15 cellular contexts compared by ENCODE assay signal in the genomic region with DNA sequence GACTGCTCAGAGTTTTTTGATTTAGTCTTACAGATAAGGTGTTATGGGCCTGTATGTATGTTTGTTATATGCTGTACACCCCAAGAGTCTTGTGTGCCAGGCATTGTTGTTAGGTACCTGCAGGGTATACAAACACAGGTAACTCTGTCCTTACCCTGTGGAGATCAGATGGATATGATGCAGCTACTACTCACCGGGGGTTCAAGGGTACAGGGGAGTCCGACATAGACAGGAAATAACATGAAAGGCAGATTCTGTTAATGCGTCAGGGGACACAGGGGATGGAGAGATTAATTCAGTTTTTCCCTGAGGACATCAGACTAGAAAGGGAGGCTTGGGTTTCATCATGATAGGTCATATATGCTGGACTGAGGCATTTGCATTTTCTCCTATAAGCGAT. TPM values are rescaled to one million over a fixed set of nuclear protein-coding genes. Genes with fewer than 3 reads are reported as not detected.
A peak's percentile ranks its signal among the peaks of the same experiment; 100 is the strongest.
DNase-seq lines count a peak whose midpoint lies in the region; ATAC-seq and TF ChIP-seq lines count a peak whose summit lies in the region.
"Had no signal": no experiment of that assay in that cellular context is flagged by ENCODE, and none has a peak within 500 bp of the region (broad histone marks: within the 10 kb centered on the region; RNA-seq: fewer than 3 reads in every experiment).

No MANE protein-coding gene starts in this region.

- WGBS in smooth muscle cell (ENCODE audit: low lambda C conversion rate): 98% methylated on average over 4 of the region's 4 CpGs

- no peaks in the 10 kb centered on the region for H3K27me3 ChIP-seq in smooth muscle cell (ENCODE audit: low read depth)
- H3K27me3 ChIP-seq: pancreas, spleen had no signal

- peaks cover 36% of the 10 kb centered on the region for H3K79me2 ChIP-seq in smooth muscle cell (ENCODE audit: low read depth)

- no peak overlapping the region for H2AFZ ChIP-seq in smooth muscle cell (ENCODE audit: low read depth)

- no peak overlapping the region for H3K4me3 ChIP-seq in smooth muscle cell
- H3K4me3 ChIP-seq: K562, pancreas, spleen had no signal

- peak overlapping the region; percentile 54 for H3K27ac ChIP-seq in smooth muscle cell (ENCODE audit: low read depth)
- H3K27ac ChIP-seq: pancreas had no signal

- peak overlapping the region; percentile 8 for H3K9ac ChIP-seq in smooth muscle cell (ENCODE audit: low read depth)

- H3K9me3 ChIP-seq in smooth muscle cell (replicated peaks; ENCODE audit: low read depth): no peaks in the 10 kb centered on the region
- H3K9me3 ChIP-seq: pancreas, spleen had no signal

- peaks cover 54% of the 10 kb centered on the region for H4K20me1 ChIP-seq in smooth muscle cell (ENCODE audit: low read depth)

- POLR2A ChIA-PET in activated CD4-positive, alpha-beta memory T cell treated with anti-CD3 and anti-CD28 coated beads for 36 hours (lab: Charles Lee): interaction anchor here (0.6 to 1.0 kb wide), 2 partner anchors 31 to 186 kb away, joined by 5 to 8 read pairs; a partner anchor contains a TSS
- POLR2A ChIA-PET in activated CD4-positive, alpha-beta memory T cell treated with anti-CD3 and anti-CD28 coated beads, Interleukin-2, amount 10 ng/mL, durations not matched to agents 7 days and 5 days (lab: Charles Lee): no interaction called here
- POLR2A ChIA-PET in T-cell (lab: Charles Lee): no interaction called here

- H3K36me3 Mint-ChIP-seq in activated CD4-positive, alpha-beta memory T cell treated with anti-CD3 and anti-CD28 coated beads for 36 hours: peaks cover 2% of the 10 kb centered on the region
- H3K36me3 Mint-ChIP-seq in activated CD4-positive, alpha-beta memory T cell treated with anti-CD3 and anti-CD28 coated beads, Interleukin-2, amount 10 ng/mL, durations not matched to agents 7 days and 5 days (ENCODE audit: low read depth): peaks cover 28% of the 10 kb centered on the region
- peaks cover 8% of the 10 kb centered on the region for H3K36me3 Mint-ChIP-seq in T-cell
- H3K36me3 Mint-ChIP-seq in central memory CD8-positive, alpha-beta T cell (ENCODE audit: insufficient read depth): peaks cover 4% of the 10 kb centered on the region

- no peaks in the 10 kb centered on the region for H3K27me3 Mint-ChIP-seq in activated CD4-positive, alpha-beta memory T cell treated with anti-CD3 and anti-CD28 coated beads for 36 hours
- no peaks in the 10 kb centered on the region for H3K27me3 Mint-ChIP-seq in activated CD4-positive, alpha-beta memory T cell treated with anti-CD3 and anti-CD28 coated beads, Interleukin-2, amount 10 ng/mL, durations not matched to agents 7 days and 5 days
- no peaks in the 10 kb centered on the region for H3K27me3 Mint-ChIP-seq in T-cell
- no peaks in the 10 kb centered on the region for H3K27me3 Mint-ChIP-seq in central memory CD8-positive, alpha-beta T cell

- no peak for TF ChIP-seq CTCF in smooth muscle cell (IDR thresholded peaks at IDR 0.05; ENCODE audit: borderline replicate concordance, insufficient read depth, poor library complexity, severe bottlenecking)

- peak overlapping the region; percentile 59 for H3K27ac Mint-ChIP-seq in activated CD4-positive, alpha-beta memory T cell treated with anti-CD3 and anti-CD28 coated beads for 36 hours
- no peak overlapping the region for H3K27ac Mint-ChIP-seq in activated CD4-positive, alpha-beta memory T cell treated with anti-CD3 and anti-CD28 coated beads, Interleukin-2, amount 10 ng/mL, durations not matched to agents 7 days and 5 days
- H3K27ac Mint-ChIP-seq in T-cell: peak overlapping the region; percentile 89 to 96
- peak overlapping the region; percentile 74 for H3K27ac Mint-ChIP-seq in central memory CD8-positive, alpha-beta T cell (ENCODE audit: low read depth)

- no peak overlapping the region for H3K4me3 Mint-ChIP-seq in activated CD4-positive, alpha-beta memory T cell treated with anti-CD3 and anti-CD28 coated beads for 36 hours
- no peak overlapping the region for H3K4me3 Mint-ChIP-seq in activated CD4-positive, alpha-beta memory T cell treated with anti-CD3 and anti-CD28 coated beads, Interleukin-2, amount 10 ng/mL, durations not matched to agents 7 days and 5 days
- no peak overlapping the region for H3K4me3 Mint-ChIP-seq in T-cell
- H3K4me3 Mint-ChIP-seq in central memory CD8-positive, alpha-beta T cell: peak overlapping the region; percentile 19

- no peaks in the 10 kb centered on the region for H3K9me3 Mint-ChIP-seq in activated CD4-positive, alpha-beta memory T cell treated with anti-CD3 and anti-CD28 coated beads for 36 hours
- no peaks in the 10 kb centered on the region for H3K9me3 Mint-ChIP-seq in activated CD4-positive, alpha-beta memory T cell treated with anti-CD3 and anti-CD28 coated beads, Interleukin-2, amount 10 ng/mL, durations not matched to agents 7 days and 5 days
- no peaks in the 10 kb centered on the region for H3K9me3 Mint-ChIP-seq in T-cell
- no peaks in the 10 kb centered on the region for H3K9me3 Mint-ChIP-seq in central memory CD8-positive, alpha-beta T cell

- no peaks in the 10 kb centered on the region for H3K4me1 ChIP-seq in smooth muscle cell (ENCODE audit: low read depth)

- intact Hi-C loops in activated CD4-positive, alpha-beta memory T cell treated with anti-CD3 and anti-CD28 coated beads for 36 hours (cut with micrococcal nuclease): loop anchor here (1.0 kb wide), 2 partner anchors 12 to 31 kb away; a partner anchor contains a TSS

- H3K36me3 ChIP-seq in smooth muscle cell (ENCODE audit: low read depth): no peaks in the 10 kb centered on the region
- H3K36me3 ChIP-seq: pancreas had no signal

- CTCF ChIA-PET in activated CD4-positive, alpha-beta memory T cell treated with anti-CD3 and anti-CD28 coated beads for 36 hours (lab: Charles Lee): interaction anchor here (0.7 to 0.9 kb wide), 2 partner anchors 157 to 188 kb away, joined by 3 read pairs; no protein-coding TSS in a partner anchor
- CTCF ChIA-PET in activated CD4-positive, alpha-beta memory T cell treated with anti-CD3 and anti-CD28 coated beads, Interleukin-2, amount 10 ng/mL, durations not matched to agents 7 days and 5 days (lab: Charles Lee): no interaction called here
- CTCF ChIA-PET in T-cell (lab: Charles Lee): no interaction called here

- ATAC-seq in T-cell (replicated peaks in 1 of 4): peak; percentile 26 to 55 (median 33)
- ATAC-seq in central memory CD8-positive, alpha-beta T cell (replicated peaks; ENCODE audit: extremely low read depth, poor library complexity, severe bottlenecking): no peak
- ATAC-seq: K562, pancreas had no signal

- H3F3A ChIP-seq in smooth muscle cell (ENCODE audit: low read depth): no peaks in the 10 kb centered on the region

- H3K4me2 ChIP-seq in smooth muscle cell: no peak overlapping the region

- no peak for DNase-seq in activated CD4-positive, alpha-beta memory T cell treated with anti-CD3 and anti-CD28 coated beads for 36 hours
- no peak for DNase-seq in activated CD4-positive, alpha-beta memory T cell treated with anti-CD3 and anti-CD28 coated beads, Interleukin-2, amount 10 ng/mL, durations not matched to agents 7 days and 5 days
- DNase-seq in T-cell: no peak
- DNase-seq in central memory CD8-positive, alpha-beta T cell (ENCODE audit: low spot score in 2 of 2): no peak
- DNase-seq in smooth muscle cell (lab: John Stamatoyannopoulos, UW; ENCODE audit: unreplicated experiment): no peak
- no peak for DNase-seq in Ammon's horn (ENCODE audit: low spot score)
- DNase-seq in SK-N-DZ (ENCODE audit: low spot score): no peak
- no peak for DNase-seq in iPS-NIHi11 (ENCODE audit: low spot score)
- DNase-seq: activated CD4-positive, alpha-beta T cell treated with anti-CD3 and anti-CD28 coated beads, Interleukin-2, amount 50 U/mL, for 4 hours; activated gamma-delta T cell; GDM1; NCI-H1105; pancreas; spleen had no signal

- peaks cover 49% of the 10 kb centered on the region for H3K4me1 Mint-ChIP-seq in activated CD4-positive, alpha-beta memory T cell treated with anti-CD3 and anti-CD28 coated beads for 36 hours (ENCODE audit: low read depth)
- peaks cover 34% of the 10 kb centered on the region for H3K4me1 Mint-ChIP-seq in activated CD4-positive, alpha-beta memory T cell treated with anti-CD3 and anti-CD28 coated beads, Interleukin-2, amount 10 ng/mL, durations not matched to agents 7 days and 5 days
- H3K4me1 Mint-ChIP-seq in T-cell: peaks cover 54 to 65% (median 57%) of the 10 kb centered on the region in 3 donors
- H3K4me1 Mint-ChIP-seq in central memory CD8-positive, alpha-beta T cell: peaks cover 53% of the 10 kb centered on the region

RNA-seq across cellular contexts. Expression of a gene that starts 31.3 kb away (rescaled TPM):
- 10 to 100 TPM; 23.5 to 26.0 TPM for total RNA-seq in activated CD4-positive, alpha-beta memory T cell treated with anti-CD3 and anti-CD28 coated beads for 36 hours
- total RNA-seq in activated CD4-positive, alpha-beta memory T cell treated with anti-CD3 and anti-CD28 coated beads, Interleukin-2, amount 10 ng/mL, durations not matched to agents 7 days and 5 days: 10 to 100 TPM; 47.3 to 49.3 TPM
- 10 to 100 TPM; 39.5 to 47.9 (median 43.4) TPM for total RNA-seq in T-cell
- total RNA-seq in smooth muscle cell: 15.7 and 18.9 TPM in 2 replicates
- 6.3 and 6.6 TPM in 2 replicates for polyA plus RNA-seq in smooth muscle cell
- polyA plus RNA-seq in SK-N-DZ (2014; cell fraction: cytosol; rRNA removed): 8.1 and 10.7 TPM in 2 replicates
- 8.8 and 10.2 TPM in 2 replicates for polyA plus RNA-seq in SK-N-DZ (2014; cell fraction: nucleus; rRNA removed)

RNA-seq across cellular contexts. Expression of a gene that starts 31.6 kb away (rescaled TPM):
- 10 to 100 TPM; 18.5 to 19.8 TPM for total RNA-seq in activated CD4-positive, alpha-beta memory T cell treated with anti-CD3 and anti-CD28 coated beads for 36 hours
- total RNA-seq in activated CD4-positive, alpha-beta memory T cell treated with anti-CD3 and anti-CD28 coated beads, Interleukin-2, amount 10 ng/mL, durations not matched to agents 7 days and 5 days: 10 to 100 TPM; 18.9 to 19.2 TPM
- total RNA-seq in T-cell (10 to 100 TPM; 10.2 to 24.2 (median 18.0) TPM), smooth muscle cell (19.4 and 20.5 TPM in 2 replicates)
- 15.8 and 18.8 TPM in 2 replicates for polyA plus RNA-seq in smooth muscle cell
- polyA plus RNA-seq in SK-N-DZ (2014; cell fraction: cytosol; rRNA removed): 54.1 and 86.4 TPM in 2 replicates
- 43.1 and 61.7 TPM in 2 replicates for polyA plus RNA-seq in SK-N-DZ (2014; cell fraction: nucleus; rRNA removed)
